In the genomic region with DNA sequence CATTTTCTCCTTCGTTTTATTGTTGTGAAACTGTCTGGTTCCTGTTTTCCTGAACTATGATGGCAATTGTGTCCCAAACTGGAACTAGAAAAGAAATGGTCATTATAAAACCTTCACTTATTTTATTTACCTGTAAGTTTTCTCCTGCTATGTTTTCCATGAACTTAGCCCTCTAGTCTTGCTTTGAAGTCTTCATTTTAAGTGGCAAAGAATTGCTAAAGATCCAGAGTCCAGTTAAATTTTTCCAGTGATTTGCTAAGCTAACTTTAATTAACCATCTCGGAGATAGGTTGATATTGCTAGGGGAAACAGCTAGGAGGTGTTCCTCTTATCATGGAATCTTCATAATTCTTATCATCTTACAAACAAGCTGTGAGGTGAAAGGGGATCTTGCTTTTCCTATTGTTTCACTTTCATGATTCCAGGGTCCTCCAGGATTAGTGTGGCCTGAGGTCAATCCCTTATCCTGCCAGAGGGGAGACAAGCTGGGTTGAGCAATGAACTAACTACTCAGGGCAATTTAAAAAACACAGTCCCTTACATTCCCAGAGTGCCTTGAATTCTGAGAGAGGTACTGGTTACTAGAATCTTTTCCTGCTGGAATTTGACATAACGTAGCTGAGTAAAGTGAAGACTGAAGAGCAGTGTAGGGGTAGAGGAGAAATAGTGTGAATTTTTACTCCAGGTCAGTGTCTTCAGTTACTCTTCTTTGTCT, we compare ENCODE assay signal across 1 cellular context.
TF ChIP-seq lines count a peak whose summit lies in the region.

No MANE protein-coding gene starts in this region.

TF ChIP-seq in H1, 55 proteins besides CTCF, POLR2A, EP300 and RAD21:
- TF ChIP-seq EZH2 (IDR thresholded peaks at IDR 0.05; ENCODE audit: low read depth, low read length, severe bottlenecking) (no peak), CEBPB (IDR thresholded peaks at IDR 0.05; ENCODE audit: low read depth, low read length) (peak; percentile 82), CBX8 (IDR thresholded peaks at IDR 0.05; ENCODE audit: borderline replicate concordance, low read depth, low read length) (no peak), GABPA (IDR thresholded peaks at IDR 0.05; ENCODE audit: borderline replicate concordance, insufficient read depth, low read length) (no peak), PHF8 (conservative IDR thresholded peaks at IDR 0.05; ENCODE audit: low read depth, low read length) (no peak), TCF12 (IDR thresholded peaks at IDR 0.05; ENCODE audit: low read depth, low read length) (no peak), SRF (IDR thresholded peaks at IDR 0.05; ENCODE audit: low read depth, low read length) (no peak), SAP30 (IDR thresholded peaks at IDR 0.05; ENCODE audit: insufficient read depth, insufficient replicate concordance, low read length) (no peak), CHD1 (IDR thresholded peaks at IDR 0.05; ENCODE audit: low read depth, low read length) (no peak), SP1 (IDR thresholded peaks at IDR 0.05; ENCODE audit: low read depth, low read length) (0 out of 2 replicates have a peak, but pooled peaks have one; percentile 44), TEAD4 (IDR thresholded peaks at IDR 0.05; ENCODE audit: low read depth, low read length) (peak; percentile 89), CTBP2 (IDR thresholded peaks at IDR 0.05; ENCODE audit: borderline replicate concordance, insufficient read depth, insufficient read length, low read length) (no peak), KDM1A (IDR thresholded peaks at IDR 0.05; ENCODE audit: borderline replicate concordance, low read length) (no peak)
